Comparison of ENCODE assay signal across 18 cellular contexts in genomic region chr18:58539659-58540380, GRCh38.
DNase-seq lines count a peak whose midpoint lies in the region; ATAC-seq, FAIRE-seq and TF ChIP-seq lines count a peak whose summit lies in the region.
"Had no signal": no experiment of that assay in that cellular context is flagged by ENCODE, and none has a peak within 500 bp of the region (broad histone marks: within the 10 kb centered on the region; RNA-seq: fewer than 3 reads in every experiment).

No MANE protein-coding gene starts in this region.

- H3K9ac ChIP-seq in astrocyte (ENCODE audit: low read length), result no peak overlapping the region

- peaks cover 49% of the 10 kb centered on the region for H3K36me3 Mint-ChIP-seq in astrocyte (ENCODE audit: low read depth, unreplicated experiment)
- no peaks in the 10 kb centered on the region for H3K36me3 Mint-ChIP-seq in naive thymus-derived CD8-positive, alpha-beta T cell

- H3K4me3 Mint-ChIP-seq in astrocyte (ENCODE audit: unreplicated experiment), result peak overlapping the region; percentile 8
- no peak overlapping the region for H3K4me3 Mint-ChIP-seq in naive thymus-derived CD8-positive, alpha-beta T cell

- H3K9me3 Mint-ChIP-seq in astrocyte (ENCODE audit: unreplicated experiment), result peaks cover 2% of the 10 kb centered on the region
- H3K9me3 Mint-ChIP-seq in naive thymus-derived CD8-positive, alpha-beta T cell, result no peaks in the 10 kb centered on the region

- peak; percentile 75 for ATAC-seq in left lobe of liver
- no peak for ATAC-seq in sciatic nerve
- ATAC-seq in naive thymus-derived CD8-positive, alpha-beta T cell, result no peak
- ATAC-seq: Panc1 had no signal

- POLR2A ChIA-PET in naive thymus-derived CD8-positive, alpha-beta T cell (lab: Charles Lee), result no interaction called here

- H3K27me3 ChIP-seq in astrocyte (ENCODE audit: insufficient read depth, low read length) (no peaks in the 10 kb centered on the region), esophagus muscularis mucosa (no peaks in the 10 kb centered on the region)
- H3K27me3 ChIP-seq: MG63 had no signal

- no peak overlapping the region for H2AFZ ChIP-seq in astrocyte (ENCODE audit: low read depth, low read length)

- FAIRE-seq in astrocyte (lab: Jason Lieb, UNC), result peak; percentile 26
- FAIRE-seq: H1 had no signal

- intact Hi-C loops in esophagus muscularis mucosa (cut with DNase I), result no loop called here
- intact Hi-C loops in sciatic nerve (cut with DNase I), result loop anchor here (10.0 kb wide), 1 partner anchor 225 kb away; no protein-coding TSS in a partner anchor

- H3K27ac ChIP-seq in astrocyte (ENCODE audit: low read depth, low read length), result no peak overlapping the region
- H3K27ac ChIP-seq in esophagus muscularis mucosa (replicated peaks in 1 of 4), result no peak overlapping the region
- H3K27ac ChIP-seq: SK-N-MC had no signal

- no peak overlapping the region for H3K4me2 ChIP-seq in astrocyte (ENCODE audit: low read length)

- H3K36me3 ChIP-seq in astrocyte (ENCODE audit: insufficient read depth, low read length), result peaks cover 9% of the 10 kb centered on the region
- H3K36me3 ChIP-seq in esophagus muscularis mucosa, result no peaks in the 10 kb centered on the region

- 73% methylated on average over 5 of the region's 5 CpGs for WGBS in esophagus muscularis mucosa

- H3K4me1 ChIP-seq in astrocyte (ENCODE audit: insufficient read depth, low read length), result peaks cover 33% of the 10 kb centered on the region
- H3K4me1 ChIP-seq in esophagus muscularis mucosa, result peaks cover 0 to 6% (median 2%) of the 10 kb centered on the region in 4 donors

- H3K9me3 ChIP-seq in astrocyte (ENCODE audit: insufficient read depth, low read depth, low read length), result no peaks in the 10 kb centered on the region
- no peaks in the 10 kb centered on the region for H3K9me3 ChIP-seq in esophagus muscularis mucosa
- H3K9me3 ChIP-seq: MG63 had no signal

- no peaks in the 10 kb centered on the region for H3K27me3 Mint-ChIP-seq in astrocyte (ENCODE audit: low read depth, unreplicated experiment)
- H3K27me3 Mint-ChIP-seq in naive thymus-derived CD8-positive, alpha-beta T cell, result peaks cover 0 to 20% (median 4%) of the 10 kb centered on the region in 5 donors

- H3K4me1 Mint-ChIP-seq in astrocyte (ENCODE audit: low read depth, unreplicated experiment), result peaks cover 75% of the 10 kb centered on the region
- peaks cover 11 to 71% (median 19%) of the 10 kb centered on the region in 4 donors for H3K4me1 Mint-ChIP-seq in naive thymus-derived CD8-positive, alpha-beta T cell

- TF ChIP-seq CTCF in GM12865 (IDR thresholded peaks at IDR 0.05; ENCODE audit: insufficient read depth, low read depth, low read length, missing control alignments), result no peak
- no peak for TF ChIP-seq CTCF in astrocyte (IDR thresholded peaks at IDR 0.05; ENCODE audit: insufficient read depth, low read depth, low read length)
- TF ChIP-seq CTCF in esophagus muscularis mucosa (IDR thresholded peaks at IDR 0.05), result no peak

- peaks cover 13% of the 10 kb centered on the region for H4K20me1 ChIP-seq in astrocyte (ENCODE audit: insufficient read depth, low read length)

- peak overlapping the region; percentile 84 for H3K27ac Mint-ChIP-seq in astrocyte (ENCODE audit: unreplicated experiment)
- no peak overlapping the region for H3K27ac Mint-ChIP-seq in naive thymus-derived CD8-positive, alpha-beta T cell

- peaks cover 54% of the 10 kb centered on the region for H3K79me2 ChIP-seq in astrocyte (ENCODE audit: insufficient read depth, low read length)

- DNase-seq in GM12865 (ENCODE audit: low read depth) (peak; percentile 65), astrocyte (ENCODE audit: low read depth) (no peak), left lobe of liver (ENCODE audit: low spot score) (no peak), renal cortical epithelial cell (ENCODE audit: low read depth) (peak; percentile 56), RPMI8226 (no peak), esophagus muscularis mucosa (ENCODE audit: extremely low spot score) (no peak), sciatic nerve (ENCODE audit: low spot score) (no peak)
- DNase-seq in naive thymus-derived CD8-positive, alpha-beta T cell, result no peak
- DNase-seq: C1 segment of cervical spinal cord, Karpas-422, MG63, NCI-H1092 treated with DMSO at 0.1 percent for 48 hours, NCI-H2081 treated with DMSO at 0.1 percent for 48 hours, NCI-H524, Right ventricle myocardium superior had no signal

- TF ChIP-seq POLR2A in esophagus muscularis mucosa (IDR thresholded peaks at IDR 0.05; ENCODE audit: low read depth), result no peak

- TF ChIP-seq EP300 in esophagus muscularis mucosa (IDR thresholded peaks at IDR 0.05), result no peak

- H3K4me3 ChIP-seq in GM12865 (ENCODE audit: low read depth, low read length), result peak overlapping the region; percentile 72
- H3K4me3 ChIP-seq in astrocyte (ENCODE audit: insufficient read depth, low read depth, low read length), result no peak overlapping the region
- no peak overlapping the region for H3K4me3 ChIP-seq in esophagus muscularis mucosa
- H3K4me3 ChIP-seq: MG63, SK-N-MC had no signal

Comparison
In these comparisons a context has a peak if more than half of its experiments do, and no peak if none do; other contexts are left out.
1. DNase-seq: peak in GM12865 (single experiment) and renal cortical epithelial cell (single experiment); none in astrocyte (single experiment), left lobe of liver (single experiment), RPMI8226 (single experiment), esophagus muscularis mucosa (single experiment), sciatic nerve (single experiment) and naive thymus-derived CD8-positive, alpha-beta T cell (0 of 10).